Comparison of ENCODE assay signal across 21 cellular contexts in the genomic region with DNA sequence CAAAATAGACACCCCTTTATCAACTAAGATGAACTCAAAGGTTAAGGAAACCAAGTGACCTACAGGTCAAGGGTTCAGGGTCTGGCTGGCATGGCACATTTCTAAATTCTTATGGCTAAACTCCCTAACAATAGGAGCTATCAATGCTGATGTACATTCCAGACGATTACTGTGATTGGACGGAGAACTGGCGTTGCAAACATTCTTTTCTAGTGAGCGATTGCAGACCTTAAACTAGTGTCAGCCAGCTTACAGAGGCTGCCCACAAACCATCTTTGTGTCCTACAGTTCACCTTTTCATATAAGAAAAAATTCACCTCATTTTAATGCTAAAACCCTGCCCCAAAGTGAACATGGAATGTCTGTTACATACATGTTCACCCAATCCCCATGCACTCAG.
DNase-seq lines count a peak whose midpoint lies in the region; ATAC-seq and TF ChIP-seq lines count a peak whose summit lies in the region.
"Had no signal": no experiment of that assay in that cellular context is flagged by ENCODE, and none has a peak within 500 bp of the region (broad histone marks: within the 10 kb centered on the region; RNA-seq: fewer than 3 reads in every experiment).

No MANE protein-coding gene starts in this region.

- H3K56ac ChIP-seq in IMR-90 (ENCODE audit: extremely low read depth, insufficient read depth, low read length) = no peak overlapping the region

- no peak overlapping the region for H3K9ac ChIP-seq in IMR-90 (ENCODE audit: low read depth, low read length)

- dilution Hi-C loops in IMR-90 (cut with HindIII; ENCODE audit: low sequenced_read_pairs, unreplicated experiment) = no loop called here

- 0 out of 2 replicates have a peak overlapping the region, but pooled peaks have one; percentile 11 for H2BK120ac ChIP-seq in IMR-90 (ENCODE audit: low read depth, low read length)

- no peak overlapping the region for H3K23ac ChIP-seq in IMR-90 (ENCODE audit: low read depth, low read length)

- CTCF ChIA-PET in IMR-90 (lab: Yijun Ruan, JAX) = no interaction called here
- CTCF ChIA-PET in RWPE1 (lab: Yijun Ruan, JAX) = no interaction called here

- TF ChIP-seq CTCF in IMR-90 (conservative IDR thresholded peaks at IDR 0.05; ENCODE audit: low read depth, low read length) (no peak), astrocyte of the spinal cord (IDR thresholded peaks at IDR 0.05; ENCODE audit: low read depth, low read length) (no peak), fibroblast of the aortic adventitia (IDR thresholded peaks at IDR 0.05; ENCODE audit: insufficient read depth, low read length) (no peak), RWPE1 (conservative IDR thresholded peaks at IDR 0.05; ENCODE audit: low read depth) (no peak), vagina (IDR thresholded peaks at IDR 0.05) (no peak)

- H2BK20ac ChIP-seq in IMR-90 (ENCODE audit: low read depth, low read length) = peak overlapping the region; percentile 49; the same call in 1 of the 2 replicates

- no peak overlapping the region for H3K14ac ChIP-seq in IMR-90 (replicated peaks; ENCODE audit: low read depth, low read length)

- no peaks in the 10 kb centered on the region for H4K20me1 ChIP-seq in IMR-90 (ENCODE audit: insufficient read depth, low read length)

- no peaks in the 10 kb centered on the region for H3K79me1 ChIP-seq in IMR-90 (ENCODE audit: low read depth in 1 of 2, low read length in 2 of 2)

- no peak overlapping the region for H3K4me2 ChIP-seq in IMR-90 (ENCODE audit: low read depth, low read length)

- DNase-seq in IMR-90 = peak; percentile 30
- peak; percentile 29 for DNase-seq in astrocyte of the spinal cord (ENCODE audit: low read depth, low spot score)
- peak; percentile 52 for DNase-seq in fibroblast of the aortic adventitia (ENCODE audit: low read depth)
- no peak for DNase-seq in RPMI8226
- DNase-seq in RWPE1 (ENCODE audit: low spot score) = no peak
- no peak for DNase-seq in vagina (ENCODE audit: extremely low spot score in 2 of 2)
- DNase-seq: AML-193; Calu3; CD8-positive, alpha-beta memory T cell; DMS153; GF-D8; H7; NCI-H1105; NCI-H146; NCI-H2029; NCI-H2227 treated with DMSO at 0.1 percent for 48 hours; NCI-H510A; SJCRH30; SW 1271 had no signal

- BruUV-seq in IMR-90 (replicated peaks; lab: Mats Ljungman, UMichigan) = no TSS peak

- H2BK15ac ChIP-seq in IMR-90 (ENCODE audit: low read depth, low read length) = peak overlapping the region; percentile 10; the same call in 1 of the 3 replicates

- TF ChIP-seq POLR2A in IMR-90 (IDR thresholded peaks at IDR 0.05; ENCODE audit: low read depth, low read length) (no peak), vagina (IDR thresholded peaks at IDR 0.05) (no peak)

- POLR2A ChIA-PET in IMR-90 (lab: Charles Lee; ENCODE audit: unreplicated experiment) = no interaction called here
- POLR2A ChIA-PET in RWPE1 (lab: Yijun Ruan, JAX; ENCODE audit: low non-redundant PET) = no interaction called here

- H3K18ac ChIP-seq in IMR-90 (ENCODE audit: low read depth, low read length) = no peak overlapping the region

- in situ Hi-C loops in IMR-90 (cut with MboI; ENCODE audit: low sequenced_read_pairs) = no loop called here
- in situ Hi-C loops in astrocyte of the spinal cord (cut with HindIII; ENCODE audit: low sequenced_read_pairs) = no loop called here

- H2BK5ac ChIP-seq in IMR-90 (ENCODE audit: low read depth, low read length, poor library complexity, severe bottlenecking) = no peak overlapping the region

- no peak overlapping the region for H3K4me3 ChIP-seq in IMR-90 (ENCODE audit: insufficient read depth, low read depth, low read length)
- no peak overlapping the region for H3K4me3 ChIP-seq in astrocyte of the spinal cord (ENCODE audit: low read depth, low read length)
- no peak overlapping the region for H3K4me3 ChIP-seq in fibroblast of the aortic adventitia (ENCODE audit: low read depth, low read length)
- H3K4me3 ChIP-seq in vagina = no peak overlapping the region
- H3K4me3 ChIP-seq: SJCRH30 had no signal

- H2AFZ ChIP-seq in IMR-90 (replicated peaks; ENCODE audit: low read length, poor library complexity) = peak overlapping the region; percentile 9

- H3K4ac ChIP-seq in IMR-90 (ENCODE audit: low read depth, low read length) = 0 out of 2 replicates have a peak overlapping the region, but pooled peaks have one; percentile 4

- TF ChIP-seq RAD21 in IMR-90 (IDR thresholded peaks at IDR 0.05; ENCODE audit: low read length) = no peak

- no peaks in the 10 kb centered on the region for H3K27me3 ChIP-seq in IMR-90 (ENCODE audit: control insufficient read depth, insufficient read depth, low read length)
- no peaks in the 10 kb centered on the region for H3K27me3 ChIP-seq in vagina
- H3K27me3 ChIP-seq: SJCRH30 had no signal

- H3K36me3 ChIP-seq in IMR-90 (ENCODE audit: control insufficient read depth, insufficient read depth, low read length) (no peaks in the 10 kb centered on the region), vagina (no peaks in the 10 kb centered on the region)
- H3K36me3 ChIP-seq: SJCRH30 had no signal

- no CpG with 5 or more reads among the region's 4 CpGs for WGBS in IMR-90 (ENCODE audit: extremely low coverage in 2 of 2, insufficient read length in 1 of 2), 2 experiments

- H3K27ac ChIP-seq in IMR-90 (ENCODE audit: insufficient read depth, low read length) (no peak overlapping the region), RWPE1 (no peak overlapping the region), vagina (no peak overlapping the region)
- H3K27ac ChIP-seq: C4-2B, SJCRH30 had no signal

- H4K5ac ChIP-seq in IMR-90 (ENCODE audit: low read depth, low read length) = no peak overlapping the region

- ATAC-seq in IMR-90 (ENCODE audit: low read depth) (no peak), HG03354 (IDR thresholded peaks at IDR 0.05; ENCODE audit: poor library complexity, severe bottlenecking, unreplicated experiment) (no peak)

- H3K9me1 ChIP-seq in IMR-90 (ENCODE audit: insufficient read depth, low read length) = no peaks in the 10 kb centered on the region

- H4K91ac ChIP-seq in IMR-90 (ENCODE audit: insufficient read depth, low read depth, low read length) = no peak overlapping the region

- no peak overlapping the region for H2AK9ac ChIP-seq in IMR-90 (replicated peaks; ENCODE audit: low read depth, low read length, poor library complexity)

- H2AK5ac ChIP-seq in IMR-90 (ENCODE audit: low read depth, low read length) = no peak overlapping the region

- H3K9me3 ChIP-seq in IMR-90 (ENCODE audit: control insufficient read depth, insufficient read depth, low read length) = no peaks in the 10 kb centered on the region
- no peaks in the 10 kb centered on the region for H3K9me3 ChIP-seq in vagina
- H3K9me3 ChIP-seq: SJCRH30 had no signal

- H4K8ac ChIP-seq in IMR-90 (ENCODE audit: low read depth in 2 of 2, low read length in 2 of 2) = peak overlapping the region in 1 of 2 experiments; percentile 2; a peak in 1 of 4 replicates

- intact Hi-C loops in IMR-90 (cut with micrococcal nuclease) = no loop called here
- intact Hi-C loops in vagina (cut with DNase I) = no loop called here

- peaks cover 8% of the 10 kb centered on the region; the same call in 1 of the 2 replicates for H3K4me1 ChIP-seq in IMR-90 (ENCODE audit: control insufficient read depth, insufficient read depth, low read length)
- no peaks in the 10 kb centered on the region for H3K4me1 ChIP-seq in vagina
- H3K4me1 ChIP-seq: SJCRH30 had no signal

TF ChIP-seq in IMR-90, 13 proteins besides CTCF, POLR2A, EP300 and RAD21:
- TF ChIP-seq RFX5 (IDR thresholded peaks at IDR 0.05; ENCODE audit: low read depth, low read length) (no peak), NFE2L2 (IDR thresholded peaks at IDR 0.05; ENCODE audit: low read depth, low read length) (no peak), BHLHE40 (IDR thresholded peaks at IDR 0.05; ENCODE audit: low read depth, low read length) (no peak), MAZ (IDR thresholded peaks at IDR 0.05; ENCODE audit: borderline replicate concordance, low read depth, low read length) (no peak), FOS (IDR thresholded peaks at IDR 0.05; ENCODE audit: low read depth, low read length) (no peak), SMC3 (IDR thresholded peaks at IDR 0.05; ENCODE audit: low read depth, low read length) (no peak), RCOR1 (IDR thresholded peaks at IDR 0.05; ENCODE audit: insufficient replicate concordance, low read length) (no peak), CHD1 (IDR thresholded peaks at IDR 0.05; ENCODE audit: low read depth, low read length) (no peak), CEBPB (IDR thresholded peaks at IDR 0.05; ENCODE audit: low read depth, low read length) (no peak), MXI1 (IDR thresholded peaks at IDR 0.05; ENCODE audit: borderline replicate concordance, low read depth, low read length) (no peak), MAFK (IDR thresholded peaks at IDR 0.05; ENCODE audit: low read depth, low read length) (no peak)
- TF ChIP-seq, protein P1, sequence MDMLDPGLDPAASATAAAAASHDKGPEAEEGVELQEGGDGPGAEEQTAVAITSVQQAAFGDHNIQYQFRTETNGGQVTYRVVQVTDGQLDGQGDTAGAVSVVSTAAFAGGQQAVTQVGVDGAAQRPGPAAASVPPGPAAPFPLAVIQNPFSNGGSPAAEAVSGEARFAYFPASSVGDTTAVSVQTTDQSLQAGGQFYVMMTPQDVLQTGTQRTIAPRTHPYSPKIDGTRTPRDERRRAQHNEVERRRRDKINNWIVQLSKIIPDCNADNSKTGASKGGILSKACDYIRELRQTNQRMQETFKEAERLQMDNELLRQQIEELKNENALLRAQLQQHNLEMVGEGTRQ (IDR thresholded peaks at IDR 0.05; ENCODE audit: low read depth, low read length) = no peak
- TF ChIP-seq, protein P2, sequence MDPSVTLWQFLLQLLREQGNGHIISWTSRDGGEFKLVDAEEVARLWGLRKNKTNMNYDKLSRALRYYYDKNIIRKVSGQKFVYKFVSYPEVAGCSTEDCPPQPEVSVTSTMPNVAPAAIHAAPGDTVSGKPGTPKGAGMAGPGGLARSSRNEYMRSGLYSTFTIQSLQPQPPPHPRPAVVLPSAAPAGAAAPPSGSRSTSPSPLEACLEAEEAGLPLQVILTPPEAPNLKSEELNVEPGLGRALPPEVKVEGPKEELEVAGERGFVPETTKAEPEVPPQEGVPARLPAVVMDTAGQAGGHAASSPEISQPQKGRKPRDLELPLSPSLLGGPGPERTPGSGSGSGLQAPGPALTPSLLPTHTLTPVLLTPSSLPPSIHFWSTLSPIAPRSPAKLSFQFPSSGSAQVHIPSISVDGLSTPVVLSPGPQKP (IDR thresholded peaks at IDR 0.05; ENCODE audit: borderline replicate concordance, low read depth, low read length) = no peak

Comparison
In these comparisons a context has a peak if more than half of its experiments do, and no peak if none do; other contexts are left out.
1. DNase-seq: peak in IMR-90 (single experiment), astrocyte of the spinal cord (single experiment) and fibroblast of the aortic adventitia (single experiment); none in RPMI8226 (single experiment), RWPE1 (single experiment) and vagina (0 of 2).